In the genomic region with DNA sequence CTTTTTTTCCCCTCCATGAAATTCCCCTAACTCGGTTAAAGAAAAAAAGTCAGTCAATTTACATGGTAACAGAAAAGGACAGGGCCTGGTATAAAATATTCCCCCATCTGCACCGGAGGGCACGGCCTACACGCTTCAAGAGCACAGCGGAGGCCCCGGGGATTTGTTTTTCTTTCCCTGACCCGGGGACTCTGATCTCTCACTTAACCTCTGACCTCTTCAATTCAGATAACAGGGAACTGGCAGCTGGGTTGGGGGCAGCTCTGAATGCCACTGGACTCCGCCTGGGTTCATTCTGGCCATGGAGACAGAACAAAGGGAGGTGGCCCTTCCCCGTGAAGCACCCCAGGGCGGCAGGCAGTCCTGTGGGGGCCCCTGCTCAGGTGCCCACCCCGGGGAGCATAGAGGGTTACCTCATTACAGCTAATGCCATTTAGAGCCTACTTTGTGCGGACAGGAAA, we compare ENCODE assay signal across 1 cellular context.
TF ChIP-seq lines count a peak whose summit lies in the region.

No MANE protein-coding gene starts in this region.

TF ChIP-seq in HepG2, 621 proteins besides CTCF, POLR2A, EP300 and RAD21 (continued from another document and continues in another):
- TF ChIP-seq SOX13 (IDR thresholded peaks at IDR 0.05): peak; percentile 64
- TF ChIP-seq SOX13 (CRISPR knock-in tag; conservative IDR thresholded peaks at IDR 0.05 in 1 of 2, IDR thresholded peaks at IDR 0.05 in 1 of 2): peak in 1 of 2 experiments; percentile 92; a peak in 2 of 4 replicates
- 0 out of 2 replicates have a peak, but pooled peaks have one; percentile 32 for TF ChIP-seq ESRRA (CRISPR knock-in tag; IDR thresholded peaks at IDR 0.05; ENCODE audit: low read depth)
- TF ChIP-seq MAFG (CRISPR knock-in tag; IDR thresholded peaks at IDR 0.05): no peak
- peak; percentile 33; the same call in 1 of the 2 replicates for TF ChIP-seq ZNF788 (CRISPR knock-in tag; IDR thresholded peaks at IDR 0.05; ENCODE audit: borderline replicate concordance)
- TF ChIP-seq ZNF792 (CRISPR knock-in tag; IDR thresholded peaks at IDR 0.05): no peak
- peak; percentile 71 for TF ChIP-seq MIXL1 (CRISPR knock-in tag; IDR thresholded peaks at IDR 0.05)
- peak; percentile 96 for TF ChIP-seq NR2C2 (CRISPR knock-in tag; IDR thresholded peaks at IDR 0.05; ENCODE audit: borderline replicate concordance)
- no peak for TF ChIP-seq XBP1 (CRISPR knock-in tag; IDR thresholded peaks at IDR 0.05)
- peak; percentile 72; the same call in 1 of the 2 replicates for TF ChIP-seq NCOA1 (CRISPR knock-in tag; IDR thresholded peaks at IDR 0.05)
- TF ChIP-seq, protein P1, sequence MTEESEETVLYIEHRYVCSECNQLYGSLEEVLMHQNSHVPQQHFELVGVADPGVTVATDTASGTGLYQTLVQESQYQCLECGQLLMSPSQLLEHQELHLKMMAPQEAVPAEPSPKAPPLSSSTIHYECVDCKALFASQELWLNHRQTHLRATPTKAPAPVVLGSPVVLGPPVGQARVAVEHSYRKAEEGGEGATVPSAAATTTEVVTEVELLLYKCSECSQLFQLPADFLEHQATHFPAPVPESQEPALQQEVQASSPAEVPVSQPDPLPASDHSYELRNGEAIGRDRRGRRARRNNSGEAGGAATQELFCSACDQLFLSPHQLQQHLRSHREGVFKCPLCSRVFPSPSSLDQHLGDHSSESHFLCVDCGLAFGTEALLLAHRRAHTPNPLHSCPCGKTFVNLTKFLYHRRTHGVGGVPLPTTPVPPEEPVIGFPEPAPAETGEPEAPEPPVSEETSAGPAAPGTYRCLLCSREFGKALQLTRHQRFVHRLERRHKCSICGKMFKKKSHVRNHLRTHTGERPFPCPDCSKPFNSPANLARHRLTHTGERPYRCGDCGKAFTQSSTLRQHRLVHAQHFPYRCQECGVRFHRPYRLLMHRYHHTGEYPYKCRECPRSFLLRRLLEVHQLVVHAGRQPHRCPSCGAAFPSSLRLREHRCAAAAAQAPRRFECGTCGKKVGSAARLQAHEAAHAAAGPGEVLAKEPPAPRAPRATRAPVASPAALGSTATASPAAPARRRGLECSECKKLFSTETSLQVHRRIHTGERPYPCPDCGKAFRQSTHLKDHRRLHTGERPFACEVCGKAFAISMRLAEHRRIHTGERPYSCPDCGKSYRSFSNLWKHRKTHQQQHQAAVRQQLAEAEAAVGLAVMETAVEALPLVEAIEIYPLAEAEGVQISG (CRISPR knock-in tag; IDR thresholded peaks at IDR 0.05): peak; percentile 53; the same call in 1 of the 2 replicates
- TF ChIP-seq CCDC6 (CRISPR knock-in tag; IDR thresholded peaks at IDR 0.05): peak; percentile 72
- TF ChIP-seq MXD4 (CRISPR knock-in tag; IDR thresholded peaks at IDR 0.05): no peak
- no peak for TF ChIP-seq ZFAT (CRISPR knock-in tag; conservative IDR thresholded peaks at IDR 0.05)
- TF ChIP-seq YY1 (IDR thresholded peaks at IDR 0.05; ENCODE audit: insufficient read depth, insufficient replicate concordance, low read depth, low read length): peak; percentile 70
- peak; percentile 57 for TF ChIP-seq FOXO1 (CRISPR knock-in tag; IDR thresholded peaks at IDR 0.05)
- no peak for TF ChIP-seq CAMTA2 (CRISPR knock-in tag; IDR thresholded peaks at IDR 0.05; ENCODE audit: borderline replicate concordance)
- TF ChIP-seq ZZZ3 (CRISPR knock-in tag; IDR thresholded peaks at IDR 0.05; ENCODE audit: borderline replicate concordance): no peak
- peak; percentile 38; the same call in 1 of the 2 replicates for TF ChIP-seq ZNF614 (CRISPR knock-in tag; IDR thresholded peaks at IDR 0.05; ENCODE audit: borderline replicate concordance)
- TF ChIP-seq, protein P2, sequence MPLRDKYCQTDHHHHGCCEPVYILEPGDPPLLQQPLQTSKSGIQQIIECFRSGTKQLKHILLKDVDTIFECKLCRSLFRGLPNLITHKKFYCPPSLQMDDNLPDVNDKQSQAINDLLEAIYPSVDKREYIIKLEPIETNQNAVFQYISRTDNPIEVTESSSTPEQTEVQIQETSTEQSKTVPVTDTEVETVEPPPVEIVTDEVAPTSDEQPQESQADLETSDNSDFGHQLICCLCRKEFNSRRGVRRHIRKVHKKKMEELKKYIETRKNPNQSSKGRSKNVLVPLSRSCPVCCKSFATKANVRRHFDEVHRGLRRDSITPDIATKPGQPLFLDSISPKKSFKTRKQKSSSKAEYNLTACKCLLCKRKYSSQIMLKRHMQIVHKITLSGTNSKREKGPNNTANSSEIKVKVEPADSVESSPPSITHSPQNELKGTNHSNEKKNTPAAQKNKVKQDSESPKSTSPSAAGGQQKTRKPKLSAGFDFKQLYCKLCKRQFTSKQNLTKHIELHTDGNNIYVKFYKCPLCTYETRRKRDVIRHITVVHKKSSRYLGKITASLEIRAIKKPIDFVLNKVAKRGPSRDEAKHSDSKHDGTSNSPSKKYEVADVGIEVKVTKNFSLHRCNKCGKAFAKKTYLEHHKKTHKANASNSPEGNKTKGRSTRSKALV (CRISPR knock-in tag; IDR thresholded peaks at IDR 0.05): peak; percentile 59; the same call in 1 of the 2 replicates
- no peak for TF ChIP-seq SP2 (CRISPR knock-in tag; IDR thresholded peaks at IDR 0.05)
- peak; percentile 65; the same call in 1 of the 2 replicates for TF ChIP-seq ZNF350 (CRISPR knock-in tag; IDR thresholded peaks at IDR 0.05; ENCODE audit: borderline replicate concordance, low read depth)
- TF ChIP-seq, protein P3, sequence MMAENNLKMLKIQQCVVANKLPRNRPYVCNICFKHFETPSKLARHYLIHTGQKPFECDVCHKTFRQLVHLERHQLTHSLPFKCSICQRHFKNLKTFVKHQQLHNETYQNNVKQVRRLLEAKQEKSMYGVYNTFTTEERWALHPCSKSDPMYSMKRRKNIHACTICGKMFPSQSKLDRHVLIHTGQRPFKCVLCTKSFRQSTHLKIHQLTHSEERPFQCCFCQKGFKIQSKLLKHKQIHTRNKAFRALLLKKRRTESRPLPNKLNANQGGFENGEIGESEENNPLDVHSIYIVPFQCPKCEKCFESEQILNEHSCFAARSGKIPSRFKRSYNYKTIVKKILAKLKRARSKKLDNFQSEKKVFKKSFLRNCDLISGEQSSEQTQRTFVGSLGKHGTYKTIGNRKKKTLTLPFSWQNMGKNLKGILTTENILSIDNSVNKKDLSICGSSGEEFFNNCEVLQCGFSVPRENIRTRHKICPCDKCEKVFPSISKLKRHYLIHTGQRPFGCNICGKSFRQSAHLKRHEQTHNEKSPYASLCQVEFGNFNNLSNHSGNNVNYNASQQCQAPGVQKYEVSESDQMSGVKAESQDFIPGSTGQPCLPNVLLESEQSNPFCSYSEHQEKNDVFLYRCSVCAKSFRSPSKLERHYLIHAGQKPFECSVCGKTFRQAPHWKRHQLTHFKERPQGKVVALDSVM (CRISPR knock-in tag; IDR thresholded peaks at IDR 0.05): 0 out of 2 replicates have a peak, but pooled peaks have one; percentile 7
- peak; percentile 75; the same call in 1 of the 2 replicates for TF ChIP-seq ELF3 (CRISPR knock-in tag; IDR thresholded peaks at IDR 0.05)
- TF ChIP-seq ZSCAN29 (CRISPR knock-in tag; conservative IDR thresholded peaks at IDR 0.05): 0 out of 2 replicates have a peak, but pooled peaks have one; percentile 35
- TF ChIP-seq MIER2 (CRISPR knock-in tag; IDR thresholded peaks at IDR 0.05): 0 out of 2 replicates have a peak, but pooled peaks have one; percentile 36
- no peak for TF ChIP-seq ZNF33B (CRISPR knock-in tag; IDR thresholded peaks at IDR 0.05)
- no peak for TF ChIP-seq SMARCC2 (IDR thresholded peaks at IDR 0.05)
- peak; percentile 77; the same call in 1 of the 2 replicates for TF ChIP-seq ZNF878 (CRISPR knock-in tag; IDR thresholded peaks at IDR 0.05)
- TF ChIP-seq MED13 (CRISPR knock-in tag; IDR thresholded peaks at IDR 0.05): peak; percentile 74
- TF ChIP-seq BRD4 (CRISPR knock-in tag; IDR thresholded peaks at IDR 0.05): peak; percentile 30; the same call in 1 of the 2 replicates
- TF ChIP-seq ATF7-NPFF (CRISPR knock-in tag; IDR thresholded peaks at IDR 0.05; ENCODE audit: low read depth): no peak
- TF ChIP-seq FOXP1 (IDR thresholded peaks at IDR 0.05): no peak
- TF ChIP-seq FOXP1 (CRISPR knock-in tag; IDR thresholded peaks at IDR 0.05): peak; percentile 51; the same call in 1 of the 2 replicates
- TF ChIP-seq ZNF274 (CRISPR knock-in tag; IDR thresholded peaks at IDR 0.05): no peak
- TF ChIP-seq, protein P4, sequence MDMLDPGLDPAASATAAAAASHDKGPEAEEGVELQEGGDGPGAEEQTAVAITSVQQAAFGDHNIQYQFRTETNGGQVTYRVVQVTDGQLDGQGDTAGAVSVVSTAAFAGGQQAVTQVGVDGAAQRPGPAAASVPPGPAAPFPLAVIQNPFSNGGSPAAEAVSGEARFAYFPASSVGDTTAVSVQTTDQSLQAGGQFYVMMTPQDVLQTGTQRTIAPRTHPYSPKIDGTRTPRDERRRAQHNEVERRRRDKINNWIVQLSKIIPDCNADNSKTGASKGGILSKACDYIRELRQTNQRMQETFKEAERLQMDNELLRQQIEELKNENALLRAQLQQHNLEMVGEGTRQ (IDR thresholded peaks at IDR 0.05; ENCODE audit: low read depth, low read length): no peak
- TF ChIP-seq, protein P4 (CRISPR knock-in tag; IDR thresholded peaks at IDR 0.05; ENCODE audit: borderline replicate concordance): no peak
- no peak for TF ChIP-seq ZNF557 (CRISPR knock-in tag; IDR thresholded peaks at IDR 0.05)
- 0 out of 2 replicates have a peak, but pooled peaks have one; percentile 39 for TF ChIP-seq POLR2AphosphoS5 (IDR thresholded peaks at IDR 0.05; ENCODE audit: low read depth, low read length)
- TF ChIP-seq TOE1 (CRISPR knock-in tag; IDR thresholded peaks at IDR 0.05): peak; percentile 76; the same call in 1 of the 2 replicates
- TF ChIP-seq ATRX (CRISPR knock-in tag; IDR thresholded peaks at IDR 0.05; ENCODE audit: borderline replicate concordance): no peak
- TF ChIP-seq ZNF605 (CRISPR knock-in tag; IDR thresholded peaks at IDR 0.05): peak; percentile 81
- TF ChIP-seq TGIF2 (CRISPR knock-in tag; IDR thresholded peaks at IDR 0.05): 0 out of 2 replicates have a peak, but pooled peaks have one; percentile 36
- TF ChIP-seq, protein P5, sequence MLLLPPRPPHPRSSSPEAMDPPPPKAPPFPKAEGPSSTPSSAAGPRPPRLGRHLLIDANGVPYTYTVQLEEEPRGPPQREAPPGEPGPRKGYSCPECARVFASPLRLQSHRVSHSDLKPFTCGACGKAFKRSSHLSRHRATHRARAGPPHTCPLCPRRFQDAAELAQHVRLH (CRISPR knock-in tag; IDR thresholded peaks at IDR 0.05; ENCODE audit: borderline replicate concordance, low read depth): no peak
- TF ChIP-seq, protein P6, sequence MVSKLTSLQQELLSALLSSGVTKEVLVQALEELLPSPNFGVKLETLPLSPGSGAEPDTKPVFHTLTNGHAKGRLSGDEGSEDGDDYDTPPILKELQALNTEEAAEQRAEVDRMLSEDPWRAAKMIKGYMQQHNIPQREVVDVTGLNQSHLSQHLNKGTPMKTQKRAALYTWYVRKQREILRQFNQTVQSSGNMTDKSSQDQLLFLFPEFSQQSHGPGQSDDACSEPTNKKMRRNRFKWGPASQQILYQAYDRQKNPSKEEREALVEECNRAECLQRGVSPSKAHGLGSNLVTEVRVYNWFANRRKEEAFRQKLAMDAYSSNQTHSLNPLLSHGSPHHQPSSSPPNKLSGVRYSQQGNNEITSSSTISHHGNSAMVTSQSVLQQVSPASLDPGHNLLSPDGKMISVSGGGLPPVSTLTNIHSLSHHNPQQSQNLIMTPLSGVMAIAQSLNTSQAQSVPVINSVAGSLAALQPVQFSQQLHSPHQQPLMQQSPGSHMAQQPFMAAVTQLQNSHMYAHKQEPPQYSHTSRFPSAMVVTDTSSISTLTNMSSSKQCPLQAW (CRISPR knock-in tag; IDR thresholded peaks at IDR 0.05): peak; percentile 49; the same call in 1 of the 2 replicates
- TF ChIP-seq KLF12 (CRISPR knock-in tag; IDR thresholded peaks at IDR 0.05; ENCODE audit: borderline replicate concordance): no peak
- peak; percentile 39; the same call in 1 of the 2 replicates for TF ChIP-seq FOXC1 (CRISPR knock-in tag; IDR thresholded peaks at IDR 0.05; ENCODE audit: borderline replicate concordance)
- TF ChIP-seq AKAP8 (CRISPR knock-in tag; IDR thresholded peaks at IDR 0.05): peak; percentile 37; the same call in 1 of the 2 replicates
- no peak for TF ChIP-seq RFX3 (CRISPR knock-in tag; IDR thresholded peaks at IDR 0.05)
- TF ChIP-seq, protein P7, sequence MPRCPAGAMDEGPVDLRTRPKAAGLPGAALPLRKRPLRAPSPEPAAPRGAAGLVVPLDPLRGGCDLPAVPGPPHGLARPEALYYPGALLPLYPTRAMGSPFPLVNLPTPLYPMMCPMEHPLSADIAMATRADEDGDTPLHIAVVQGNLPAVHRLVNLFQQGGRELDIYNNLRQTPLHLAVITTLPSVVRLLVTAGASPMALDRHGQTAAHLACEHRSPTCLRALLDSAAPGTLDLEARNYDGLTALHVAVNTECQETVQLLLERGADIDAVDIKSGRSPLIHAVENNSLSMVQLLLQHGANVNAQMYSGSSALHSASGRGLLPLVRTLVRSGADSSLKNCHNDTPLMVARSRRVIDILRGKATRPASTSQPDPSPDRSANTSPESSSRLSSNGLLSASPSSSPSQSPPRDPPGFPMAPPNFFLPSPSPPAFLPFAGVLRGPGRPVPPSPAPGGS (CRISPR knock-in tag; IDR thresholded peaks at IDR 0.05): no peak
